In the genomic region with DNA sequence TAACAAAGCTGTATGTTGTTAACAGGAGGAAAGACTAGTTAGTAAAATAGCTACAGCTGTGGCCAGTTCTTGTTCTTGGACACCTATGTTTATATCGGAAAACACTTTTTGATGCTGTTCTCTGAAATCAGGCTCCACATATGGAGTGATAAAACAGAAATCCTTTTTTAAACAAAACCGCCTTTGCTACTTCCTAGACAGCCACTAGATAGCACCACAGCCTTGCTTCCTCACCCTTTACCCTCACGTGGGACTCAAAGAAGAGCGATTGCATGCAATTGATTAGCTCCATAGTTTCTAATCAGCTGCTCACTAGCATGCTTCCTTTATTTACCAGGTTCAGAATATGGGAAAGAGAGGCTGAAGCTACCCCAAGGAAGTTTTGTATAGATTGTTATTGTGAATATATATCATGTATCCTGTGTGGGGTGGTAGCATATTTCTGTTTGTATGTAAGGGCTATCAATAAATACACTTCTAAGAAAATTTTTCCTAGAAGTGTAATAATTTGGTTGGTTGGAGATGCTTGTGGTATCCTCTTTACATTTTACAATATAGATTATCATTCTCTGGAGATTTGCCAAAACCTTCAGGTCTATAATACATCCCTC, we compare ENCODE assay signal across 8 cellular contexts. TPM values are rescaled to one million over a fixed set of nuclear protein-coding genes. Genes with fewer than 3 reads are reported as not detected.
DNase-seq lines count a peak whose midpoint lies in the region; ATAC-seq and TF ChIP-seq lines count a peak whose summit lies in the region.

No MANE protein-coding gene starts in this region.

- no peak overlapping the region for H3K4me3 ChIP-seq in esophagus squamous epithelium

- no peak for TF ChIP-seq POLR2A in esophagus squamous epithelium (IDR thresholded peaks at IDR 0.05)

- no peaks in the 10 kb centered on the region for H3K36me3 ChIP-seq in esophagus squamous epithelium

- no peak for ATAC-seq in HG02885 (IDR thresholded peaks at IDR 0.05; ENCODE audit: poor library complexity, unreplicated experiment)

- in situ Hi-C loops in SK-MEL-5 (cut with HindIII; ENCODE audit: low pct_unique_long_range_greater_than_20kb, low sequenced_read_pairs): no loop called here

- no peak overlapping the region for H3K27ac ChIP-seq in esophagus squamous epithelium

- TF ChIP-seq CTCF in esophagus squamous epithelium (IDR thresholded peaks at IDR 0.05): peak in 5 of 6 experiments; percentile 26 to 61 (median 48)

- WGBS in esophagus squamous epithelium, 2 donors: 1 to 15% methylated on average over 4 of the region's 4 CpGs

- H3K27me3 ChIP-seq in esophagus squamous epithelium: no peaks in the 10 kb centered on the region

- peaks cover 2 to 22% (median 5%) of the 10 kb centered on the region in 3 donors for H3K4me1 ChIP-seq in esophagus squamous epithelium

- intact Hi-C loops in esophagus squamous epithelium (cut with DNase I): no loop called here

- DNase-seq in EL (peak; percentile 49), LHCN-M2 (ENCODE audit: low read depth) (peak; percentile 45), SK-MEL-5 (ENCODE audit: low read depth, low spot score) (peak; percentile 66), esophagus squamous epithelium (lab: John Stamatoyannopoulos, UW) (no peak), putamen (ENCODE audit: low spot score) (peak; percentile 47), 8988T (no peak)
- DNase-seq in activated effector memory CD4-positive, alpha-beta T cell treated with anti-CD3 and anti-CD28 coated beads, Interleukin-2, amount 50 U/mL, for 16 hours: no peak

- H3K9me3 ChIP-seq in esophagus squamous epithelium: no peaks in the 10 kb centered on the region

RNA-seq across cellular contexts. Expression of gene MTFMT, which starts 4.3 kb away (rescaled TPM):
- 28.7 and 36.5 TPM in 2 replicates for total RNA-seq in LHCN-M2 (2014; rRNA removed)
- polyA plus RNA-seq in LHCN-M2 (2012): 9.3 TPM
- 33.6 and 43.9 TPM in 2 replicates for total RNA-seq in SK-MEL-5 (2014; rRNA removed; shearing (Covaris generic))
- 26.4 and 37.7 TPM in 2 replicates for polyA plus RNA-seq in SK-MEL-5 (2015; cell fraction: cytosol; rRNA removed)
- 13.8 and 18.1 TPM in 2 replicates for polyA plus RNA-seq in SK-MEL-5 (2015; cell fraction: nucleus; rRNA removed)
- 10 to 100 TPM; 12.8 to 21.0 (median 17.8) TPM for total RNA-seq in esophagus squamous epithelium

RNA-seq across cellular contexts. Expression of gene SLC51B, which starts 11.4 kb away (rescaled TPM):
- total RNA-seq in LHCN-M2 (2014; rRNA removed) (0.23 TPM in 1 of 2 replicates, not detected in the other), esophagus squamous epithelium (not detected)
- not detected for polyA plus RNA-seq in LHCN-M2 (2012)
- total RNA-seq in SK-MEL-5 (2014; rRNA removed; shearing (Covaris generic)): 0.24 TPM in 1 of 2 replicates, not detected in the other
- polyA plus RNA-seq in SK-MEL-5 (2015; cell fraction: cytosol; rRNA removed): 0.33 and 0.95 TPM in 2 replicates
- polyA plus RNA-seq in SK-MEL-5 (2015; cell fraction: nucleus; rRNA removed): not detected in 2 replicates

RNA-seq across cellular contexts. Expression of gene RASL12, which starts 34.0 kb away (rescaled TPM):
- not detected in 2 replicates for total RNA-seq in LHCN-M2 (2014; rRNA removed)
- polyA plus RNA-seq in LHCN-M2 (2012): not detected
- not detected in 2 replicates for total RNA-seq in SK-MEL-5 (2014; rRNA removed; shearing (Covaris generic))
- 0.07 TPM in 1 of 2 replicates, not detected in the other for polyA plus RNA-seq in SK-MEL-5 (2015; cell fraction: cytosol; rRNA removed)
- polyA plus RNA-seq in SK-MEL-5 (2015; cell fraction: nucleus; rRNA removed): not detected in 2 replicates
- total RNA-seq in esophagus squamous epithelium: 10 to 100 TPM in 2 of 4 donors, 1 to 10 TPM in 2; 2.8 to 32.4 (median 8.9) TPM

RNA-seq across cellular contexts. Expression of gene KBTBD13, which starts 42.8 kb away (rescaled TPM):
- total RNA-seq in LHCN-M2 (2014; rRNA removed) (not detected in 2 replicates), esophagus squamous epithelium (not detected)
- not detected for polyA plus RNA-seq in LHCN-M2 (2012)
- not detected in 2 replicates for total RNA-seq in SK-MEL-5 (2014; rRNA removed; shearing (Covaris generic))
- not detected in 2 replicates for polyA plus RNA-seq in SK-MEL-5 (2015; cell fraction: cytosol; rRNA removed)
- not detected in 2 replicates for polyA plus RNA-seq in SK-MEL-5 (2015; cell fraction: nucleus; rRNA removed)

RNA-seq across cellular contexts. Expression of gene SPG21, which starts 44.0 kb away (rescaled TPM):
- total RNA-seq in LHCN-M2 (2014; rRNA removed): 96.8 and 99.6 TPM in 2 replicates
- 67.6 TPM for polyA plus RNA-seq in LHCN-M2 (2012)
- 61.6 and 64.9 TPM in 2 replicates for total RNA-seq in SK-MEL-5 (2014; rRNA removed; shearing (Covaris generic))
- 126 and 130 TPM in 2 replicates for polyA plus RNA-seq in SK-MEL-5 (2015; cell fraction: cytosol; rRNA removed)
- 34.1 and 43.9 TPM in 2 replicates for polyA plus RNA-seq in SK-MEL-5 (2015; cell fraction: nucleus; rRNA removed)
- 10 to 100 TPM; 41.3 to 67.3 (median 59.6) TPM for total RNA-seq in esophagus squamous epithelium

Comparison
In these comparisons a context has a peak if more than half of its experiments do, and no peak if none do; other contexts are left out.
1. DNase-seq: peak in EL (single experiment), LHCN-M2 (single experiment), SK-MEL-5 (single experiment) and putamen (single experiment); none in esophagus squamous epithelium (single experiment), 8988T (single experiment) and activated effector memory CD4-positive, alpha-beta T cell treated with anti-CD3 and anti-CD28 coated beads, Interleukin-2, amount 50 U/mL, for 16 hours (single experiment).